ENCODE assay signal across 9 cellular contexts in genomic region chr9:134390537-134390936, GRCh38.
DNase-seq lines count a peak whose midpoint lies in the region; ATAC-seq, FAIRE-seq and TF ChIP-seq lines count a peak whose summit lies in the region.
"Had no signal": no experiment of that assay in that cellular context is flagged by ENCODE, and none has a peak within 500 bp of the region (broad histone marks: within the 10 kb centered on the region; RNA-seq: fewer than 3 reads in every experiment).

No MANE protein-coding gene starts in this region.

- peaks cover 27 to 49% of the 10 kb centered on the region in 2 donors for H3K4me1 Mint-ChIP-seq in effector memory CD8-positive, alpha-beta T cell (ENCODE audit: low read depth in 2 of 2)

- H3K4me1 ChIP-seq in HepG2 (ENCODE audit: insufficient read depth, low read length): peaks cover 26% of the 10 kb centered on the region
- H3K4me1 ChIP-seq in right lobe of liver: peaks cover 0 to 74% (median 38%) of the 10 kb centered on the region in 4 donors
- H3K4me1 ChIP-seq in tibial nerve: peaks cover 3 to 95% (median 87%) of the 10 kb centered on the region in 4 donors
- peaks cover 98% of the 10 kb centered on the region for H3K4me1 ChIP-seq in left ventricle myocardium inferior

- peaks cover 51% of the 10 kb centered on the region for H3K36me3 Mint-ChIP-seq in effector memory CD8-positive, alpha-beta T cell (ENCODE audit: insufficient read depth)

- in situ Hi-C loops in HepG2 (cut with HindIII; ENCODE audit: extremely low pct_ligation_motif_present, low pct_unique_long_range_greater_than_20kb): no loop called here

- H3K36me3 ChIP-seq in HepG2 (replicated peaks in 1 of 2; ENCODE audit: control insufficient read depth in 1 of 2, insufficient read depth in 2 of 2, low read length in 2 of 2) (no peaks in the 10 kb centered on the region), right lobe of liver (peaks cover 0 to 9% (median 2%) of the 10 kb centered on the region in 4 donors), tibial nerve (no peaks in the 10 kb centered on the region), left ventricle myocardium inferior (no peaks in the 10 kb centered on the region)

- H3K4me3 ChIP-seq in HepG2 (replicated peaks in 1 of 3; ENCODE audit: insufficient read depth in 1 of 3, low read depth in 2 of 3, low read length in 3 of 3) (no peak overlapping the region), right lobe of liver (no peak overlapping the region), tibial nerve (no peak overlapping the region), left ventricle myocardium inferior (no peak overlapping the region)

- H3K27me3 ChIP-seq in HepG2 (ENCODE audit: control insufficient read depth in 1 of 2, insufficient read depth in 2 of 2, low read length in 2 of 2): no peaks in the 10 kb centered on the region
- no peaks in the 10 kb centered on the region for H3K27me3 ChIP-seq in right lobe of liver
- no peaks in the 10 kb centered on the region for H3K27me3 ChIP-seq in tibial nerve
- no peaks in the 10 kb centered on the region for H3K27me3 ChIP-seq in left ventricle myocardium inferior (ENCODE audit: low read depth)

- no peak overlapping the region for H2AFZ ChIP-seq in HepG2 (ENCODE audit: low read length)

- ATAC-seq in HepG2 (no peak), right lobe of liver (no peak)
- ATAC-seq in effector memory CD8-positive, alpha-beta T cell (replicated peaks): peak; percentile 59

- H3K9me3 ChIP-seq in HepG2 (ENCODE audit: low read length) (no peaks in the 10 kb centered on the region), right lobe of liver (no peaks in the 10 kb centered on the region), tibial nerve (no peaks in the 10 kb centered on the region), left ventricle myocardium inferior (replicated peaks) (no peaks in the 10 kb centered on the region)

- TF ChIP-seq RAD21 in HepG2 (CRISPR knock-in tag; IDR thresholded peaks at IDR 0.05): no peak

- no peak for TF ChIP-seq POLR2A in HepG2 (IDR thresholded peaks at IDR 0.05; ENCODE audit: insufficient read depth in 1 of 2, low read depth in 2 of 2, low read length in 2 of 2)
- no peak for TF ChIP-seq POLR2A in right lobe of liver (IDR thresholded peaks at IDR 0.05)
- no peak for TF ChIP-seq POLR2A in tibial nerve (IDR thresholded peaks at IDR 0.05)

- H3K27me3 Mint-ChIP-seq in effector memory CD8-positive, alpha-beta T cell: no peaks in the 10 kb centered on the region

- H4K20me1 ChIP-seq in HepG2 (ENCODE audit: insufficient read depth, low read length): peaks cover 79% of the 10 kb centered on the region

- peaks cover 0 to 9% of the 10 kb centered on the region in 2 donors for H3K9me3 Mint-ChIP-seq in effector memory CD8-positive, alpha-beta T cell

- H3K4me3 Mint-ChIP-seq in effector memory CD8-positive, alpha-beta T cell: peak overlapping the region; percentile 77 to 87

- TF ChIP-seq CTCF in HepG2 (CRISPR knock-in tag; IDR thresholded peaks at IDR 0.05) (no peak), right lobe of liver (IDR thresholded peaks at IDR 0.05) (no peak), tibial nerve (IDR thresholded peaks at IDR 0.05) (no peak), left ventricle myocardium inferior (IDR thresholded peaks at IDR 0.05; ENCODE audit: borderline replicate concordance) (no peak)

- FAIRE-seq in HepG2 (lab: Jason Lieb, UNC): no peak

- POLR2A ChIA-PET in HepG2 (lab: Yijun Ruan, JAX): no interaction called here

- no peak for DNase-seq in HepG2 (ENCODE audit: low spot score)
- DNase-seq in right lobe of liver: no peak
- peak; percentile 43 to 70 (median 53) for DNase-seq in activated CD4-positive, CD25-positive, alpha-beta regulatory T cell (lab: John Stamatoyannopoulos, UW)
- peak; percentile 72 to 76 (median 75) for DNase-seq in effector memory CD8-positive, alpha-beta T cell
- no peak for DNase-seq in tibial nerve (ENCODE audit: low spot score in 2 of 2)
- no peak for DNase-seq in NCI-H1105 treated with DMSO at 0.1 percent for 48 hours (lab: John Stamatoyannopoulos, UW)
- no peak for DNase-seq in NCI-H1105 (lab: John Stamatoyannopoulos, UW)
- DNase-seq in left ventricle myocardium inferior: no peak

- peaks cover 64% of the 10 kb centered on the region for H3K79me2 ChIP-seq in HepG2 (ENCODE audit: insufficient read depth, low read length)

- intact Hi-C loops in HepG2 (cut with micrococcal nuclease; ENCODE audit: unreplicated experiment): no loop called here
- intact Hi-C loops in right lobe of liver (cut with DNase I): no loop called here
- intact Hi-C loops in left ventricle myocardium inferior (cut with micrococcal nuclease): no loop called here

- BruUV-seq in HepG2 (replicated peaks; lab: Mats Ljungman, UMichigan): no TSS peak

- H3K27ac ChIP-seq in HepG2 (ENCODE audit: extremely low read length, insufficient read depth, low read length): no peak overlapping the region
- no peak overlapping the region for H3K27ac ChIP-seq in right lobe of liver
- peak overlapping the region in 3 of 4 donors; percentile 66 to 96 (median 91) for H3K27ac ChIP-seq in tibial nerve
- no peak overlapping the region for H3K27ac ChIP-seq in left ventricle myocardium inferior (replicated peaks)
- H3K27ac ChIP-seq: 22Rv1 had no signal

- peak overlapping the region; percentile 97 to 99 for H3K27ac Mint-ChIP-seq in effector memory CD8-positive, alpha-beta T cell

- CTCF ChIA-PET in HepG2 (lab: Yijun Ruan, JAX; ENCODE audit: low intra/inter-chr PET ratio, low total read pairs): no interaction called here

- TF ChIP-seq EP300 in HepG2 (IDR thresholded peaks at IDR 0.05; ENCODE audit: low read depth in 2 of 2, low read length in 2 of 2) (no peak), HepG2 (CRISPR knock-in tag; IDR thresholded peaks at IDR 0.05; ENCODE audit: borderline replicate concordance) (no peak), tibial nerve (IDR thresholded peaks at IDR 0.05) (no peak)

- H3K4me2 ChIP-seq in HepG2 (ENCODE audit: low read depth, low read length): no peak overlapping the region

- H3K9ac ChIP-seq in HepG2 (ENCODE audit: insufficient read depth, low read depth, low read length): no peak overlapping the region

- 95% methylated on average over 3 of the region's 17 CpGs for WGBS in HepG2 (ENCODE audit: low lambda C conversion rate)
- no CpG with 5 or more reads among the region's 17 CpGs for WGBS in right lobe of liver (ENCODE audit: insufficient coverage, low coverage, low lambda C conversion rate, missing lambda C conversion rate)
- WGBS in tibial nerve, 2 donors: 73 to 80% methylated on average over 12 to 14 of the region's 17 CpGs

TF ChIP-seq in HepG2, 621 proteins besides CTCF, POLR2A, EP300 and RAD21:
- TF ChIP-seq ZSCAN20 (CRISPR knock-in tag; IDR thresholded peaks at IDR 0.05; ENCODE audit: borderline replicate concordance): no peak
- TF ChIP-seq HNRNPLL (IDR thresholded peaks at IDR 0.05; ENCODE audit: low read depth, low read length, poor library complexity, severe bottlenecking): peak; percentile 21

Comparison
In these comparisons a context has a peak if more than half of its experiments do, and no peak if none do; other contexts are left out.
1. DNase-seq: peak in activated CD4-positive, CD25-positive, alpha-beta regulatory T cell (4 of 4) and effector memory CD8-positive, alpha-beta T cell (3 of 3); none in HepG2 (single experiment), right lobe of liver (0 of 3), tibial nerve (0 of 2), NCI-H1105 treated with DMSO at 0.1 percent for 48 hours (single experiment), NCI-H1105 (single experiment) and left ventricle myocardium inferior (single experiment).
2. H3K27ac ChIP-seq: peak in tibial nerve (3 of 4); none in HepG2 (single experiment), right lobe of liver (0 of 3) and left ventricle myocardium inferior (single experiment).